In the genomic region with DNA sequence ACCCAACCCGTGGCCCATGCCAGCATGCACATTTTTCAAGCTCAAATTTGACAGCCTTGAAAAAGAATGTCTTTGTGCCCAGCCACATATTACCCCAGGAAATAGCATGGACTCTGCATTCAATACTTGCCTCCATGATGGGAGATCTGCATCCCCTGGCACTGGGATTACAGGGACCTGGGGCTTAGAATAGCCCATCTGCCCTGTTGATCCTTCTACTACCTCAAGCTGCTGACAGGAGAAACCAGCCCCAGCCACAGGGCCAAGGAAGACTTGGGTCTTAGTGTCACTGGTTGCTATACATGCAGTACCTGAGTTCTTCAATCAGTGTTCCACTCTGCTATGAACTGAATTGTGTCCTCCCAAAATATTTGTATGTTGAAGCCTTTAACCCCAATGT, we compare ENCODE assay signal across 18 cellular contexts.
"Had no signal": no experiment of that assay in that cellular context is flagged by ENCODE, and none has a peak within 500 bp of the region (broad histone marks: within the 10 kb centered on the region; RNA-seq: fewer than 3 reads in every experiment).

No MANE protein-coding gene starts in this region.

- H3K27ac Mint-ChIP-seq: activated CD4-positive, alpha-beta T cell treated with anti-CD3 and anti-CD28 coated beads, Interleukin-2, amount 10 ng/mL, durations not matched to agents 24 days and 14 days; activated naive CD4-positive, alpha-beta T cell treated with anti-CD3 and anti-CD28 coated beads for 36 hours; activated T-helper 17 cell treated with anti-CD3 and anti-CD28 coated beads, Interleukin-2, amount 50 U/mL, for 72 hours had no signal

- H3K4me3 Mint-ChIP-seq: activated CD4-positive, alpha-beta T cell treated with anti-CD3 and anti-CD28 coated beads, Interleukin-2, amount 10 ng/mL, durations not matched to agents 24 days and 14 days; activated naive CD4-positive, alpha-beta T cell treated with anti-CD3 and anti-CD28 coated beads for 36 hours; activated T-helper 17 cell treated with anti-CD3 and anti-CD28 coated beads, Interleukin-2, amount 50 U/mL, for 72 hours had no signal

- H3K79me2 ChIP-seq: parathyroid adenoma had no signal

- H3K36me3 ChIP-seq: cardiac muscle cell, gastrocnemius medialis, heart left ventricle, lower lobe of right lung, neutrophil had no signal

- H3K9ac ChIP-seq: parathyroid adenoma had no signal

- H3K9me3 ChIP-seq: gastrocnemius medialis, heart left ventricle, lower lobe of right lung, neutrophil had no signal

- FAIRE-seq: TTC549 had no signal

- H2AFZ ChIP-seq: parathyroid adenoma had no signal

- H3K27ac ChIP-seq: cardiac muscle cell, gastrocnemius medialis, heart left ventricle, lower lobe of right lung, neutrophil, parathyroid adenoma had no signal

- H3K4me3 ChIP-seq: cardiac muscle cell, gastrocnemius medialis, heart left ventricle, lower lobe of right lung had no signal

- H3K9me3 Mint-ChIP-seq: activated naive CD4-positive, alpha-beta T cell treated with anti-CD3 and anti-CD28 coated beads for 36 hours; activated T-helper 17 cell treated with anti-CD3 and anti-CD28 coated beads, Interleukin-2, amount 50 U/mL, for 72 hours had no signal

- H3K27me3 Mint-ChIP-seq: activated CD4-positive, alpha-beta T cell treated with anti-CD3 and anti-CD28 coated beads, Interleukin-2, amount 10 ng/mL, durations not matched to agents 24 days and 14 days; activated T-helper 17 cell treated with anti-CD3 and anti-CD28 coated beads, Interleukin-2, amount 50 U/mL, for 72 hours had no signal

- H3K27me3 ChIP-seq: cardiac muscle cell, gastrocnemius medialis, heart left ventricle, neutrophil had no signal

- DNase-seq: activated CD4-positive, alpha-beta T cell treated with anti-CD3 and anti-CD28 coated beads, Interleukin-2, amount 10 ng/mL, durations not matched to agents 24 days and 14 days; activated CD4-positive, CD25-positive, alpha-beta regulatory T cell; activated naive CD4-positive, alpha-beta T cell treated with anti-CD3 and anti-CD28 coated beads for 36 hours; activated T-cell treated with anti-CD3 and anti-CD28 coated beads for 4 hours; erythroblast; gastrocnemius medialis; heart left ventricle; left cardiac atrium; lower lobe of right lung; stimulated activated CD4-positive, alpha-beta T cell treated with anti-CD3 and anti-CD28 coated beads, Interleukin-2, amount 100 ng/mL, for 48 hours; stimulated activated naive CD4-positive, alpha-beta T cell; substantia nigra; trophoblast cell had no signal
